Comparison of ENCODE assay signal across 12 cellular contexts in the genomic region with DNA sequence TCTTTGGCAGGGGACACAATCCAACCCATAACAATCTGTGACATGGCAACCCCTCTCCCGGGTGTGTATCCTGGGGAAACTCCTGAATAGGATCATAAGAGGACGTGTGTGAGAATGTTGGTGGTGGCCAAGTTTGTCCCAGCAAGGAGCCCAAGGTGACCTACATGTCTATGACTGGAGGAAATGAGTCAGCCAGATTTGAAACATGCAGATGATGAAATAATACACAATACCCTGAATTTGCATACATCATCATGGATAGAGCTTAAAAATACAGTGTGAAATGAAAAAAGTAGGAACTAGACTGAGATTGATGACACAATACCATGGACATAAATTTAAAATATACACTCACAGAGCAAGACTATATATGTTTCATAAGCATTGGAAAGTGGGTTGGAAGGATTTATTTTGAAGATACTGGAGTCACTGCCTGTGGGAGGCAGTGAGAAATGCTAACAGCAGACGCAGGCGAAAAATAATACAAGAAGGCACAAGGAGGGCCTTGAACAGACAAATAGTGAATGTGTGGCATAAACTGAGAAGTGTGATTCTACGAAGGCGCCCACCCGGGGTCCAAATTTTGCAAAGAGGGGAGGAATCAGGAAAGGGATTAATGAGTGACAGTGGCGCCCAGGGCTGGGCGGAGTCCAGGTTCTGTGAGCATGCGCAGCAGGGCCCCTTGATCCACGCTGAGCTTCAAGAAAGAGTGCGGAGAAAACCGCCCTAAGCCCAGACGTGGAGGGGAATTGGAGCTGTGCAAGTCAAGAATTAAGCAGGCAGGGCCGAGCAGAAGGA. TPM values are rescaled to one million over a fixed set of nuclear protein-coding genes. Genes with fewer than 3 reads are reported as not detected.
DNase-seq lines count a peak whose midpoint lies in the region; ATAC-seq and TF ChIP-seq lines count a peak whose summit lies in the region.
"Had no signal": no experiment of that assay in that cellular context is flagged by ENCODE, and none has a peak within 500 bp of the region (broad histone marks: within the 10 kb centered on the region; RNA-seq: fewer than 3 reads in every experiment).

No MANE protein-coding gene starts in this region.

- H3K27ac Mint-ChIP-seq in MCF 10A (ENCODE audit: low read depth, unreplicated experiment), result no peak overlapping the region
- H3K27ac Mint-ChIP-seq in T-helper 17 cell, result no peak overlapping the region
- H3K27ac Mint-ChIP-seq: brain, nephron progenitor cell had no signal

- H3K27me3 Mint-ChIP-seq in MCF 10A (ENCODE audit: insufficient read depth, unreplicated experiment), result no peaks in the 10 kb centered on the region
- no peaks in the 10 kb centered on the region for H3K27me3 Mint-ChIP-seq in T-helper 17 cell

- H3K9me3 ChIP-seq in breast epithelium (no peaks in the 10 kb centered on the region), T-helper 17 cell (ENCODE audit: control insufficient read depth, low read length, poor library complexity, severe bottlenecking) (no peaks in the 10 kb centered on the region), testis (no peaks in the 10 kb centered on the region)

- DNase-seq in MCF 10A (ENCODE audit: unreplicated experiment) (peak; percentile 72), breast epithelium (ENCODE audit: low spot score in 2 of 2) (no peak), T-helper 17 cell (no peak), fibroblast of villous mesenchyme (ENCODE audit: low read depth) (peak; percentile 77), testis (peak; percentile 44), activated gamma-delta T cell treated with Interleukin-2 at 50 U/mL for 16 hours (no peak), HK-2 (ENCODE audit: unreplicated experiment) (no peak), globus pallidus (ENCODE audit: low spot score) (no peak)
- DNase-seq: C1 segment of cervical spinal cord, NCI-H1436 treated with DMSO at 0.1 percent for 48 hours, nephron progenitor cell had no signal

- peak; percentile 21 for ATAC-seq in T-helper 17 cell

- no peak for TF ChIP-seq CTCF in MCF 10A (IDR thresholded peaks at IDR 0.05; ENCODE audit: unreplicated experiment)
- no peak for TF ChIP-seq CTCF in breast epithelium (IDR thresholded peaks at IDR 0.05)
- TF ChIP-seq CTCF in fibroblast of villous mesenchyme (IDR thresholded peaks at IDR 0.05; ENCODE audit: insufficient read depth, low read depth, low read length), result no peak
- TF ChIP-seq CTCF in testis (IDR thresholded peaks at IDR 0.05), result no peak

- H3K27ac ChIP-seq in breast epithelium (no peak overlapping the region), testis (no peak overlapping the region)

- H3K27me3 ChIP-seq in breast epithelium (no peaks in the 10 kb centered on the region), testis (no peaks in the 10 kb centered on the region)

- H3K4me3 Mint-ChIP-seq in MCF 10A (ENCODE audit: unreplicated experiment), result no peak overlapping the region
- no peak overlapping the region for H3K4me3 Mint-ChIP-seq in T-helper 17 cell
- H3K4me3 Mint-ChIP-seq: brain, nephron progenitor cell had no signal

- H3K4me3 ChIP-seq in breast epithelium (no peak overlapping the region), fibroblast of villous mesenchyme (ENCODE audit: low read depth, low read length) (no peak overlapping the region), testis (peak overlapping the region; percentile 1 to 39)

- no peaks in the 10 kb centered on the region for H3K9me3 Mint-ChIP-seq in MCF 10A (ENCODE audit: unreplicated experiment)
- H3K9me3 Mint-ChIP-seq: nephron progenitor cell had no signal

- TF ChIP-seq POLR2A in breast epithelium (IDR thresholded peaks at IDR 0.05), result no peak
- no peak for TF ChIP-seq POLR2A in testis (IDR thresholded peaks at IDR 0.05)

- POLR2A ChIA-PET in MCF 10A (lab: Yijun Ruan, JAX), result interaction anchor here (0.6 kb wide), 1 partner anchor 24 kb away, joined by 3 read pairs; no protein-coding TSS in a partner anchor

- peaks cover 0 to 3% of the 10 kb centered on the region in 2 donors for H3K4me1 ChIP-seq in breast epithelium
- no peaks in the 10 kb centered on the region for H3K4me1 ChIP-seq in testis

- BruUV-seq in MCF 10A (replicated peaks; lab: Mats Ljungman, UMichigan), result no TSS peak

- no peaks in the 10 kb centered on the region for H3K36me3 ChIP-seq in breast epithelium
- no peaks in the 10 kb centered on the region for H3K36me3 ChIP-seq in testis (ENCODE audit: low read depth, missing control alignments)

- 77 to 80% methylated on average over 15 of the region's 15 CpGs for WGBS in testis, 2 donors

- H3K36me3 Mint-ChIP-seq in MCF 10A (ENCODE audit: insufficient read depth, unreplicated experiment) (no peaks in the 10 kb centered on the region), T-helper 17 cell (ENCODE audit: low read depth) (no peaks in the 10 kb centered on the region)
- H3K36me3 Mint-ChIP-seq: brain had no signal

- intact Hi-C loops in MCF 10A (cut with micrococcal nuclease) (no loop called here), breast epithelium (cut with DNase I; ENCODE audit: low total_unique reads) (no loop called here), testis (cut with DNase I; ENCODE audit: low total_unique reads) (no loop called here)

- H3K4me1 Mint-ChIP-seq in MCF 10A (ENCODE audit: insufficient read depth, unreplicated experiment) (no peaks in the 10 kb centered on the region), T-helper 17 cell (no peaks in the 10 kb centered on the region)

- CTCF ChIA-PET in MCF 10A (lab: Yijun Ruan, JAX), result no interaction called here

RNA-seq across cellular contexts. Expression of a gene that starts 7.0 kb away (rescaled TPM):
- total RNA-seq in MCF 10A (2022) (3.4 and 5.1 TPM in 2 replicates), breast epithelium (1 to 10 TPM in 2 of 3 donors, under 1 TPM in 1; 0.98 to 8.5 (median 1.1) TPM), T-helper 17 cell (1 to 10 TPM in 1 of 2 donors, under 1 TPM in 1; 0.89 to 2.7 TPM), fibroblast of villous mesenchyme (0.32 and 0.43 TPM in 2 replicates), testis (1 to 10 TPM; 1.0 to 1.5 TPM)
- polyA plus RNA-seq in testis (ENCODE audit: insufficient read depth, low read depth, low replicate concordance), result 2.1 TPM

Comparison
In these comparisons a context has a peak if more than half of its experiments do, and no peak if none do; other contexts are left out.
1. DNase-seq: peak in MCF 10A (single experiment), fibroblast of villous mesenchyme (single experiment) and testis (single experiment); none in breast epithelium (0 of 2), T-helper 17 cell (0 of 3), activated gamma-delta T cell treated with Interleukin-2 at 50 U/mL for 16 hours (single experiment), HK-2 (single experiment) and globus pallidus (single experiment).
2. H3K4me3 ChIP-seq: peak in testis (2 of 2); none in breast epithelium (0 of 3) and fibroblast of villous mesenchyme (single experiment).